ENCODE assay signal across 8 cellular contexts in genomic region chr1:39230261-39231190, GRCh38. TPM values are rescaled to one million over a fixed set of nuclear protein-coding genes. Genes with fewer than 3 reads are reported as not detected.
DNase-seq lines count a peak whose midpoint lies in the region; ATAC-seq, FAIRE-seq and TF ChIP-seq lines count a peak whose summit lies in the region.

No MANE protein-coding gene starts in this region.

- H2BK15ac ChIP-seq in H1 (ENCODE audit: low read length): peak overlapping the region; percentile 24; the same call in 1 of the 2 replicates

- H3K23me2 ChIP-seq in H1 (ENCODE audit: low read depth, low read length): peaks cover 3% of the 10 kb centered on the region; the same call in 1 of the 2 replicates

- H4K91ac ChIP-seq in H1 (replicated peaks; ENCODE audit: insufficient read length, low read length): no peak overlapping the region

- TF ChIP-seq POLR2A in H1 (IDR thresholded peaks at IDR 0.05; ENCODE audit: control extremely low read depth in 1 of 2, low read depth in 2 of 2, low read length in 2 of 2): no peak
- TF ChIP-seq POLR2A in uterus (IDR thresholded peaks at IDR 0.05): no peak

- no peak overlapping the region for H4K5ac ChIP-seq in H1 (ENCODE audit: insufficient read length, low read depth, low read length)

- no peaks in the 10 kb centered on the region for H4K20me1 ChIP-seq in H1 (replicated peaks in 1 of 2; ENCODE audit: control insufficient read depth in 1 of 2, insufficient read depth in 2 of 2, low read length in 2 of 2)

- no peak for TF ChIP-seq RAD21 in H1 (IDR thresholded peaks at IDR 0.05 in 1 of 2, conservative IDR thresholded peaks at IDR 0.05 in 1 of 2; ENCODE audit: low read depth in 2 of 2, low read length in 2 of 2)

- H3K36me3 Mint-ChIP-seq in nephron progenitor cell (ENCODE audit: low read depth): peaks cover 21% of the 10 kb centered on the region

- POLR2A ChIA-PET in H1 (lab: Charles Lee; ENCODE audit: partially characterized antibody): interaction anchor here (0.7 to 1.4 kb wide), 8 partner anchors 9 to 39 kb away, joined by 3 to 6 read pairs (median 3); partner anchors contain the start of gene MACF1

- H3K4me3 ChIP-seq in H1 (ENCODE audit: extremely low read depth in 1 of 4, insufficient read depth in 2 of 4, low read depth in 3 of 4, low read length in 4 of 4) (peak overlapping the region in 1 of 4 experiments; percentile 26; a peak in 2 of 8 replicates), uterus (no peak overlapping the region)

- H2BK5ac ChIP-seq in H1 (ENCODE audit: low read depth, low read length): peak overlapping the region; percentile 82

- H3K36me3 ChIP-seq in H1 (ENCODE audit: control insufficient read depth in 2 of 4, insufficient read depth in 4 of 4, low read length in 3 of 4): peaks cover 0 to 6% (median 1%) of the 10 kb centered on the region in 4 experiments; a peak in 4 of 8 replicates
- no peaks in the 10 kb centered on the region for H3K36me3 ChIP-seq in uterus

- WGBS in H1 (ENCODE audit: extremely low coverage in 1 of 2, insufficient coverage in 1 of 2, insufficient read length in 1 of 2, insufficient replicate concordance in 2 of 2, low coverage in 1 of 2, low lambda C conversion rate in 2 of 2, missing lambda C conversion rate in 1 of 2), 2 experiments: 48% methylated on average over 9 of the region's 9 CpGs; no CpG with 5 or more reads in 1 of the 2 experiments

- H2AFZ ChIP-seq in H1 (ENCODE audit: low read length): no peak overlapping the region

- H2BK120ac ChIP-seq in H1 (replicated peaks; ENCODE audit: low read depth, low read length): no peak overlapping the region

- H3K23ac ChIP-seq in H1 (ENCODE audit: insufficient read length): no peak overlapping the region

- intact Hi-C loops in uterus (cut with DNase I; ENCODE audit: low total_unique reads): no loop called here

- H3K9ac ChIP-seq in H1 (replicated peaks in 1 of 4; ENCODE audit: extremely low read depth in 1 of 4, low read depth in 3 of 4, low read length in 3 of 4): peak overlapping the region in 1 of 4 experiments; percentile 27; a peak in 2 of 7 replicates

- peak overlapping the region; percentile 58 to 83 for H3K4me2 ChIP-seq in H1 (ENCODE audit: insufficient read depth in 1 of 2, low read depth in 2 of 2, low read length in 2 of 2)

- ATAC-seq in HG02642 (IDR thresholded peaks at IDR 0.05; ENCODE audit: poor library complexity, unreplicated experiment) (peak; percentile 67), HG02884 (IDR thresholded peaks at IDR 0.05; ENCODE audit: unreplicated experiment) (no peak)

- H3K27me3 Mint-ChIP-seq in nephron progenitor cell (ENCODE audit: low read depth, poor library complexity): no peaks in the 10 kb centered on the region

- TF ChIP-seq EP300 in H1 (IDR thresholded peaks at IDR 0.05; ENCODE audit: borderline replicate concordance in 1 of 2, low read depth in 2 of 2, low read length in 2 of 2): no peak

- H3K79me1 ChIP-seq in H1 (ENCODE audit: low read depth, low read length): no peaks in the 10 kb centered on the region; the same call in 1 of the 2 replicates

- no peak overlapping the region for H3K4ac ChIP-seq in H1 (replicated peaks; ENCODE audit: insufficient read length, low read depth, low read length)

- H3K27ac ChIP-seq in H1 (ENCODE audit: low read depth, low read length): peak overlapping the region; percentile 76; the same call in 1 of the 2 replicates
- no peak overlapping the region for H3K27ac ChIP-seq in uterus

- H3K56ac ChIP-seq in H1 (replicated peaks; ENCODE audit: insufficient read length, low read depth, low read length): no peak overlapping the region

- TF ChIP-seq CTCF in H1 (IDR thresholded peaks at IDR 0.05; ENCODE audit: control extremely low read depth in 1 of 3, insufficient read depth in 1 of 3, low read depth in 1 of 3, low read length in 3 of 3) (no peak), nephron progenitor cell (IDR thresholded peaks at IDR 0.05) (no peak), uterus (IDR thresholded peaks at IDR 0.05) (no peak)

- peak; percentile 85 for FAIRE-seq in H1 (lab: Jason Lieb, UNC)

- H2BK20ac ChIP-seq in H1 (ENCODE audit: low read length): peak overlapping the region; percentile 16; the same call in 1 of the 2 replicates

- H3K27me3 ChIP-seq in H1 (replicated peaks in 1 of 4; ENCODE audit: control insufficient read depth in 3 of 4, extremely low read depth in 1 of 4, insufficient read depth in 3 of 4, low read length in 3 of 4): no peaks in the 10 kb centered on the region
- no peaks in the 10 kb centered on the region for H3K27me3 ChIP-seq in uterus

- peak overlapping the region; percentile 96 for H2BK12ac ChIP-seq in H1 (ENCODE audit: low read depth, low read length)

- no peak overlapping the region for H4K8ac ChIP-seq in H1 (ENCODE audit: extremely low read depth, insufficient read depth, low read length)

- H3K4me1 ChIP-seq in H1 (replicated peaks in 1 of 4; ENCODE audit: control insufficient read depth in 3 of 4, insufficient read depth in 4 of 4, low read length in 3 of 4) (peaks cover 6 to 22% (median 17%) of the 10 kb centered on the region in 4 experiments), uterus (peaks cover 0 to 5% of the 10 kb centered on the region in 2 donors)

- H3K9me3 ChIP-seq in H1 (ENCODE audit: insufficient read depth in 2 of 2, low read depth in 1 of 2, low read length in 1 of 2) (peaks cover 0 to 7% of the 10 kb centered on the region in 2 experiments; a peak in 1 of 4 replicates), uterus (no peaks in the 10 kb centered on the region)

- peak overlapping the region; percentile 80; the same call in 1 of the 2 replicates for H3K18ac ChIP-seq in H1 (ENCODE audit: extremely low read depth, low read length)

- peaks cover 8% of the 10 kb centered on the region for H3K9me3 Mint-ChIP-seq in nephron progenitor cell

- peak overlapping the region; percentile 17 for H3K27ac Mint-ChIP-seq in nephron progenitor cell

- no peak overlapping the region for H3K4me3 Mint-ChIP-seq in nephron progenitor cell

- no peak overlapping the region for H3K14ac ChIP-seq in H1 (ENCODE audit: insufficient read length)

- CTCF ChIA-PET in H1 (lab: Charles Lee; ENCODE audit: partially characterized antibody): interaction anchor here (0.6 to 1.6 kb wide), 8 partner anchors 14 to 108 kb away, joined by 3 to 8 read pairs (median 3); partner anchors contain the start of gene MACF1

- H3K4me1 Mint-ChIP-seq in nephron progenitor cell: peaks cover 12% of the 10 kb centered on the region

- peak; percentile 54 for DNase-seq in GM03348 (ENCODE audit: low spot score)
- peak; percentile 44 for DNase-seq in SKM-1 treated with dmso at 0.1 percent for 144 hours (lab: John Stamatoyannopoulos, UW; ENCODE audit: unreplicated experiment)
- peak in 1 of 2 experiments; percentile 36 for DNase-seq in H1 (ENCODE audit: low read depth in 1 of 2, low spot score in 2 of 2)
- no peak for DNase-seq in nephron progenitor cell
- no peak for DNase-seq in NCI-H345 treated with DMSO at 0.1 percent for 48 hours (lab: John Stamatoyannopoulos, UW; ENCODE audit: unreplicated experiment)
- DNase-seq in uterus: no peak

- peak overlapping the region; percentile 69 for H2AK5ac ChIP-seq in H1 (ENCODE audit: low read depth, low read length)

- H3K79me2 ChIP-seq in H1 (ENCODE audit: control insufficient read depth in 1 of 2, insufficient read depth in 2 of 2, low read length in 2 of 2): peaks cover 0 to 55% of the 10 kb centered on the region in 2 experiments; a peak in 2 of 4 replicates

TF ChIP-seq in H1, 55 proteins besides CTCF, POLR2A, EP300 and RAD21 (continues in another document):
- no peak for TF ChIP-seq CBX8 (IDR thresholded peaks at IDR 0.05; ENCODE audit: borderline replicate concordance, low read depth, low read length)
- 0 out of 2 replicates have a peak, but pooled peaks have one; percentile 19 for TF ChIP-seq SP1 (IDR thresholded peaks at IDR 0.05; ENCODE audit: low read depth, low read length)
- no peak for TF ChIP-seq JUN (IDR thresholded peaks at IDR 0.05; ENCODE audit: low read depth, low read length)
- TF ChIP-seq MAX (IDR thresholded peaks at IDR 0.05): 0 out of 2 replicates have a peak, but pooled peaks have one; percentile 15
- TF ChIP-seq E2F6 (IDR thresholded peaks at IDR 0.05): no peak
- TF ChIP-seq ATF2 (IDR thresholded peaks at IDR 0.05; ENCODE audit: low read length): 0 out of 2 replicates have a peak, but pooled peaks have one; percentile 70
- TF ChIP-seq KDM5A (IDR thresholded peaks at IDR 0.05; ENCODE audit: low read length): no peak
- no peak for TF ChIP-seq KDM1A (IDR thresholded peaks at IDR 0.05; ENCODE audit: borderline replicate concordance, low read length)
- TF ChIP-seq NANOG (IDR thresholded peaks at IDR 0.05; ENCODE audit: insufficient read depth, low read depth, low read length, poor library complexity, severe bottlenecking): peak; percentile 59

RNA-seq across cellular contexts. Expression of gene MACF1, which starts 26.0 kb away (rescaled TPM):
- total RNA-seq in H1 (2021; fragmentation: NEBNext Ultra II Directional; extraction: Animal tissue kit (Norgen Biotek cat#: 25700)): 261 and 285 TPM in 2 replicates
- 57.6 and 59.8 TPM in 2 replicates for polyA plus RNA-seq in H1 (2011; rRNA removed)
- polyA plus RNA-seq in H1 (2011; cell fraction: cytosol; rRNA removed): 58.6 TPM
- polyA plus RNA-seq in H1 (2011; cell fraction: nucleus; rRNA removed): 249 TPM
- polyA plus RNA-seq in H1 (2012, experiment 1 of 2): 118 to 148 TPM (median 133 TPM) in 4 replicates
- polyA plus RNA-seq in H1 (2012, experiment 2 of 2): 7.3 TPM
- polyA plus RNA-seq in H1 (2013, experiment 1 of 2): 141 TPM
- polyA plus RNA-seq in H1 (2013, experiment 2 of 2): 133 TPM
- polyA minus RNA-seq in H1 (2011; rRNA and poly(A)+ RNA removed): 265 and 314 TPM in 2 replicates
- 150 TPM for polyA minus RNA-seq in H1 (2011; cell fraction: cytosol; rRNA and poly(A)+ RNA removed)
- 618 TPM for polyA minus RNA-seq in H1 (2011; cell fraction: nucleus; rRNA and poly(A)+ RNA removed)
- 100 to 1,000 TPM; 210 to 602 (median 573) TPM for total RNA-seq in uterus

Comparison
In these comparisons a context has a peak if more than half of its experiments do, and no peak if none do; other contexts are left out.
1. DNase-seq: peak in GM03348 (single experiment) and SKM-1 treated with dmso at 0.1 percent for 144 hours (single experiment); none in nephron progenitor cell (single experiment), NCI-H345 treated with DMSO at 0.1 percent for 48 hours (single experiment) and uterus (0 of 2).